In the genomic region with DNA sequence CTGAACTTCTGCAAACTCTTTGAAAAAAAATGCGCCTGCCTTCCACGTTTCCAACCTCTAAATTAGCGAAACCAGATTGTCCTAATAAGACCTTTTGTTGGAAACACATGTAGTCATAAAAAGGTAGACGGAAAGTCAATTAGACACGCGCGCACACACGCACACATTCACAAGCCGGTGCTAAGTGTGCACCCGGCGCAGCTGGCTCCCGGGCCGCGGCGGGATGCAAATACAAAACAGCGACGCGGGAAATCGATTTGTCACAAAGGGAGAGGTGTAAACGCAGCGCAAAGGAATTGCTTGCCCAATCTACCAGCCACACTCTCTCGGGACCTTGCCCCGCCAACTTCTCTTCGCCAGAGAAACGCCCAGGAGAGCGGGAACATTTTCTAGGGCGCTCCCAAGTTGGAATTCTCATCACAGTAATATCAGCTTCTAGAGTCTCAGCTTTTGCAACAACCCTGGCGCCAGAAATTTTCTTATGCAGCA, we compare ENCODE assay signal across 11 cellular contexts. TPM values are rescaled to one million over a fixed set of nuclear protein-coding genes. Genes with fewer than 3 reads are reported as not detected.
DNase-seq lines count a peak whose midpoint lies in the region; ATAC-seq and TF ChIP-seq lines count a peak whose summit lies in the region.
"Had no signal": no experiment of that assay in that cellular context is flagged by ENCODE, and none has a peak within 500 bp of the region (broad histone marks: within the 10 kb centered on the region; RNA-seq: fewer than 3 reads in every experiment).

No MANE protein-coding gene starts in this region.

- peak overlapping the region; percentile 45 for H3K4me3 Mint-ChIP-seq in endothelial cell (ENCODE audit: unreplicated experiment)

- no peaks in the 10 kb centered on the region for H3K36me3 ChIP-seq in MG63
- no peaks in the 10 kb centered on the region for H3K36me3 ChIP-seq in ovary
- H3K36me3 ChIP-seq: cardiac muscle cell had no signal

- DNase-seq in ELR (ENCODE audit: low read depth), result peak; percentile 15
- DNase-seq in MG63, result peak; percentile 23
- DNase-seq in endothelial cell (ENCODE audit: low spot score), result no peak
- DNase-seq in ovary, result peak in 1 of 5 donors; percentile 19
- no peak for DNase-seq in activated naive CD4-positive, alpha-beta T cell (lab: John Stamatoyannopoulos, UW)
- no peak for DNase-seq in GM10266 (ENCODE audit: extremely low spot score)
- DNase-seq in NCI-H1092 treated with DMSO at 0.1 percent for 48 hours (lab: John Stamatoyannopoulos, UW), result no peak
- DNase-seq: activated CD4-positive, alpha-beta T cell treated with anti-CD3 and anti-CD28 coated beads for 1 hour; GOT3 had no signal

- H3K27me3 ChIP-seq in MG63, result no peaks in the 10 kb centered on the region
- H3K27me3 ChIP-seq in ovary, result no peaks in the 10 kb centered on the region

- peaks cover 50% of the 10 kb centered on the region for H3K4me1 Mint-ChIP-seq in endothelial cell (ENCODE audit: unreplicated experiment)

- 38 to 70% (median 66%) methylated on average over 28 of the region's 28 CpGs for WGBS in ovary, 3 donors

- H3K9me3 Mint-ChIP-seq in endothelial cell (ENCODE audit: unreplicated experiment), result no peaks in the 10 kb centered on the region

- TF ChIP-seq EP300 in ovary (IDR thresholded peaks at IDR 0.05), result no peak

- TF ChIP-seq POLR2A in ovary (IDR thresholded peaks at IDR 0.05), result no peak

- intact Hi-C loops in ovary (cut with DNase I), result loop anchor here in 3 of 4 donors (10.0 kb wide), 3 partner anchors 84 to 454 kb away; no protein-coding TSS in a partner anchor

- no peak overlapping the region for H3K27ac Mint-ChIP-seq in endothelial cell (ENCODE audit: unreplicated experiment)

- H3K4me1 ChIP-seq in ovary (ENCODE audit: insufficient read depth), result peaks cover 2% of the 10 kb centered on the region

- TF ChIP-seq CTCF in endothelial cell (IDR thresholded peaks at IDR 0.05; ENCODE audit: unreplicated experiment) (no peak), ovary (IDR thresholded peaks at IDR 0.05) (no peak), GM10266 (IDR thresholded peaks at IDR 0.05; ENCODE audit: control insufficient read depth, insufficient read depth, low read depth, missing control alignments) (no peak)

- H3K4me3 ChIP-seq in MG63, result peak overlapping the region; percentile 9; the same call in 1 of the 2 replicates
- peak overlapping the region; percentile 20 for H3K4me3 ChIP-seq in ovary
- H3K4me3 ChIP-seq: cardiac muscle cell had no signal

- ATAC-seq in GM21528 (IDR thresholded peaks at IDR 0.05; ENCODE audit: low FRiP score, unreplicated experiment), result no peak

- no peaks in the 10 kb centered on the region for H3K36me3 Mint-ChIP-seq in endothelial cell (ENCODE audit: low read depth, unreplicated experiment)

- H3K27ac ChIP-seq in ovary, result no peak overlapping the region
- H3K27ac ChIP-seq: cardiac muscle cell had no signal

- H3K9me3 ChIP-seq in MG63 (no peaks in the 10 kb centered on the region), ovary (no peaks in the 10 kb centered on the region)

- peaks cover 41% of the 10 kb centered on the region for H3K27me3 Mint-ChIP-seq in endothelial cell (ENCODE audit: unreplicated experiment)

RNA-seq across cellular contexts. Expression of gene PRRX1, which starts 4.4 kb away (rescaled TPM):
- 0.27 and 1.2 TPM in 2 replicates for total RNA-seq in MG63 (2014; rRNA removed; shearing (Covaris generic); ENCODE audit: low replicate concordance)
- total RNA-seq in endothelial cell (ENCODE audit: unreplicated experiment) (not detected), ovary (10 to 100 TPM; 36.6 to 64.9 (median 60.8) TPM)
- 10 to 100 TPM; 31.2 to 80.3 TPM for polyA plus RNA-seq in ovary

Comparison
In these comparisons a context has a peak if more than half of its experiments do, and no peak if none do; other contexts are left out.
1. DNase-seq: peak in ELR (single experiment) and MG63 (single experiment); none in endothelial cell (single experiment), activated naive CD4-positive, alpha-beta T cell (0 of 4), GM10266 (single experiment) and NCI-H1092 treated with DMSO at 0.1 percent for 48 hours (single experiment).
2. RNA of gene PRRX1, which starts 4.4 kb away (total RNA-seq): 36.6 to 64.9 TPM in ovary; 0.27 to 1.2 TPM in MG63 and not detected in endothelial cell (single experiment); every median in the first group is over 10 times any median in the second.